Comparison of ENCODE assay signal across 8 cellular contexts in the genomic region with DNA sequence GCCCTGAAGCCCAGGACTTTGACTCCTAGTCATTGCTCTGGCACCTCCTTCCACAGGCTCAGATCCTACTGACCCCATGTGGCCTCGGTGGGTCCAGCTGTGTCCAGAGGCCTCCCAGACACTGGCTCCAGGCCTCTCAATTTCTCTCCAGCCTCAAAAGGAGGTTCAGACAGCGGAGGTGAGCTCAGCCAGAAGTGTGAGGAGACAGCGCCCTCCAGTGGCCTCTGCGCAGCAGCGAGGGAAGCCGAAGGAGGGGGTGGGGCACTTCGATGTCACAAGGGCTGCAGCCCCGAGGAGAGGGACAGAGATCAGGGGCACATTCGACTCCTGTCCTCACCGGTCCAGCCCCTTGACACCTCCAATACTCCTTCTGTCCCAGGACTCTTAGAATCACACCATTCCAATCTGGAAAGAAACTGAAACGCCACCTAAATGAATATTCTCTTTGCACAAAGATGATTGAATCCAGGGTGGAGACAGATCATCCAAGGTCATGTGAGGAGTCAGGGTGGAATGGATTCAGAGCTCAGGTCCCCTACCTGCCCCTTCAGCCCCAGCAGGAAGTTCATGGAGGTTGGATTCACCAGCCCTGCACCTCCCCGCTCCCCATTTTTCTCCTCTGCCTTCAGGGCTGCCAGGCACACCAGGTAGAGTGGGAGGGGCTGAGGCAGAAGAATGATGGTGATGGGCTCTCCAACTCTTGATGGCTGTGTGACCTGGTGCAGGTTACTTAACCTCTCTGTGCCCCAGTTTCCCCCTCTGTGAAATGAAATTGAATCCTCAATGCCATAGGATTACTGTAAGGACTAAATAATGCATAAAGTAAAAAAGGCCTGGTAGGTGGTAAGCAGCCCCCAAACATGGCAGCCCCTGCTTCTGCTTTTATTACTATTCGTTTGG. TPM values are rescaled to one million over a fixed set of nuclear protein-coding genes. Genes with fewer than 3 reads are reported as not detected.
A peak's percentile ranks its signal among the peaks of the same experiment; 100 is the strongest.
DNase-seq lines count a peak whose midpoint lies in the region; ATAC-seq and TF ChIP-seq lines count a peak whose summit lies in the region.

No MANE protein-coding gene starts in this region.

- no peaks in the 10 kb centered on the region for H3K4me1 Mint-ChIP-seq in activated T-helper 17 cell treated with anti-CD3 and anti-CD28 coated beads, Interleukin-2, amount 50 U/mL, for 72 hours

- H3K27me3 ChIP-seq in DOHH2 (ENCODE audit: control insufficient read depth, low read length) = peaks cover 3% of the 10 kb centered on the region; the same call in 1 of the 2 replicates
- peaks cover 18% of the 10 kb centered on the region for H3K27me3 ChIP-seq in MM.1S (replicated peaks; ENCODE audit: insufficient read depth, low read length)
- no peaks in the 10 kb centered on the region for H3K27me3 ChIP-seq in RWPE2 (ENCODE audit: insufficient read depth, poor library complexity, severe bottlenecking)
- no peaks in the 10 kb centered on the region for H3K27me3 ChIP-seq in ovary
- no peaks in the 10 kb centered on the region for H3K27me3 ChIP-seq in thyroid gland

- no peaks in the 10 kb centered on the region for H3K9me3 Mint-ChIP-seq in activated T-helper 17 cell treated with anti-CD3 and anti-CD28 coated beads, Interleukin-2, amount 50 U/mL, for 72 hours

- H4K20me1 ChIP-seq in DOHH2 (ENCODE audit: control insufficient read depth, insufficient read depth, low read depth, low read length) (no peaks in the 10 kb centered on the region), MM.1S (ENCODE audit: insufficient read depth, low read length) (no peaks in the 10 kb centered on the region)

- ATAC-seq in RWPE2 (ENCODE audit: low read depth) (peak; percentile 58), GM18511 (IDR thresholded peaks at IDR 0.05; ENCODE audit: unreplicated experiment) (no peak)
- peak; percentile 87 for ATAC-seq in activated T-helper 17 cell treated with anti-CD3 and anti-CD28 coated beads, Interleukin-2, amount 50 U/mL, for 72 hours (replicated peaks)

- no peaks in the 10 kb centered on the region for H3K9me2 ChIP-seq in DOHH2 (replicated peaks; ENCODE audit: control insufficient read depth, low read length)
- no peaks in the 10 kb centered on the region for H3K9me2 ChIP-seq in MM.1S (replicated peaks; ENCODE audit: insufficient read depth, low read length)

- H3K36me3 Mint-ChIP-seq in activated T-helper 17 cell treated with anti-CD3 and anti-CD28 coated beads, Interleukin-2, amount 50 U/mL, for 72 hours (ENCODE audit: low read depth) = no peaks in the 10 kb centered on the region

- H3K4me1 ChIP-seq in DOHH2 (ENCODE audit: control insufficient read depth, low read length) (no peaks in the 10 kb centered on the region), MM.1S (ENCODE audit: low read length) (peaks cover 22% of the 10 kb centered on the region), RWPE2 (ENCODE audit: insufficient read depth, poor library complexity, severe bottlenecking) (peaks cover 8% of the 10 kb centered on the region), ovary (ENCODE audit: insufficient read depth) (no peaks in the 10 kb centered on the region), thyroid gland (peaks cover 19 to 27% of the 10 kb centered on the region in 2 donors)

- H3F3A ChIP-seq in DOHH2 (ENCODE audit: control insufficient read depth, insufficient read depth) (no peaks in the 10 kb centered on the region), MM.1S (ENCODE audit: insufficient read depth, low read length) (peaks cover 13% of the 10 kb centered on the region)

- WGBS in ovary, 3 donors = 14 to 16% (median 16%) methylated on average over 13 of the region's 13 CpGs
- 19 to 21% methylated on average over 10 to 13 of the region's 13 CpGs for WGBS in thyroid gland, 2 donors

- H2AFZ ChIP-seq in MM.1S (ENCODE audit: low read length) = no peak overlapping the region

- H3K4me2 ChIP-seq in DOHH2 (ENCODE audit: low read length) (no peak overlapping the region), MM.1S (ENCODE audit: low read depth, low read length) (peak overlapping the region; percentile 37; the same call in 1 of the 2 replicates)

- H3K27me3 Mint-ChIP-seq in activated T-helper 17 cell treated with anti-CD3 and anti-CD28 coated beads, Interleukin-2, amount 50 U/mL, for 72 hours = peaks cover 27% of the 10 kb centered on the region

- no peak overlapping the region for H3K9ac ChIP-seq in MM.1S (ENCODE audit: low read length)

- H3K79me2 ChIP-seq in DOHH2 (ENCODE audit: control insufficient read depth, low read length) = no peaks in the 10 kb centered on the region
- no peaks in the 10 kb centered on the region for H3K79me2 ChIP-seq in MM.1S (ENCODE audit: low read length)

- H3K27ac ChIP-seq in DOHH2 (ENCODE audit: low read depth, low read length) = no peak overlapping the region
- H3K27ac ChIP-seq in MM.1S (ENCODE audit: low read length) = no peak overlapping the region
- H3K27ac ChIP-seq in RWPE2 (ENCODE audit: poor library complexity, severe bottlenecking) = no peak overlapping the region
- H3K27ac ChIP-seq in ovary = no peak overlapping the region
- H3K27ac ChIP-seq in thyroid gland = peak overlapping the region in 1 of 3 donors; percentile 98

- no peaks in the 10 kb centered on the region for H3K9me3 ChIP-seq in DOHH2 (ENCODE audit: control insufficient read depth, insufficient read depth, low read length)
- H3K9me3 ChIP-seq in MM.1S (replicated peaks; ENCODE audit: insufficient read depth, low read length) = no peaks in the 10 kb centered on the region
- no peaks in the 10 kb centered on the region for H3K9me3 ChIP-seq in RWPE2 (ENCODE audit: severe bottlenecking)
- no peaks in the 10 kb centered on the region for H3K9me3 ChIP-seq in ovary
- no peaks in the 10 kb centered on the region for H3K9me3 ChIP-seq in thyroid gland

- no peaks in the 10 kb centered on the region for H3K36me3 ChIP-seq in DOHH2 (ENCODE audit: control insufficient read depth, low read length)
- H3K36me3 ChIP-seq in MM.1S (replicated peaks; ENCODE audit: insufficient read depth, low read length) = no peaks in the 10 kb centered on the region
- no peaks in the 10 kb centered on the region for H3K36me3 ChIP-seq in RWPE2 (ENCODE audit: low read depth)
- no peaks in the 10 kb centered on the region for H3K36me3 ChIP-seq in ovary
- no peaks in the 10 kb centered on the region for H3K36me3 ChIP-seq in thyroid gland

- TF ChIP-seq EP300 in ovary (IDR thresholded peaks at IDR 0.05) = no peak

- TF ChIP-seq CTCF in DOHH2 (IDR thresholded peaks at IDR 0.05; ENCODE audit: low read depth, low read length, poor library complexity, severe bottlenecking) (peak; percentile 96), MM.1S (IDR thresholded peaks at IDR 0.05; ENCODE audit: low read length) (peak; percentile 94), RWPE2 (IDR thresholded peaks at IDR 0.05; ENCODE audit: poor library complexity, severe bottlenecking) (peak; percentile 87), ovary (IDR thresholded peaks at IDR 0.05) (peak; percentile 73 to 94 (median 75)), thyroid gland (IDR thresholded peaks at IDR 0.05) (peak; percentile 59 to 97 (median 94))

- intact Hi-C loops in ovary (cut with DNase I) (loop anchor here in 3 of 4 donors (2.0 to 10.0 kb wide), 3 partner anchors 142 to 312 kb away; no protein-coding TSS in a partner anchor), thyroid gland (cut with DNase I) (loop anchor here (2.0 to 10.0 kb wide), 2 partner anchors 284 to 312 kb away; no protein-coding TSS in a partner anchor)

- TF ChIP-seq POLR2A in ovary (IDR thresholded peaks at IDR 0.05) (no peak), thyroid gland (IDR thresholded peaks at IDR 0.05) (no peak)

- H3K27ac Mint-ChIP-seq in activated T-helper 17 cell treated with anti-CD3 and anti-CD28 coated beads, Interleukin-2, amount 50 U/mL, for 72 hours = no peak overlapping the region

- H3K4me3 ChIP-seq in DOHH2 (ENCODE audit: low read length) (no peak overlapping the region), MM.1S (ENCODE audit: low read length) (no peak overlapping the region), RWPE2 (ENCODE audit: severe bottlenecking) (no peak overlapping the region), ovary (no peak overlapping the region), thyroid gland (replicated peaks in 1 of 3) (no peak overlapping the region)

- DNase-seq in MM.1S = peak; percentile 72
- no peak for DNase-seq in RWPE2 (ENCODE audit: low spot score)
- peak; percentile 51 for DNase-seq in foreskin melanocyte
- peak; percentile 70 to 88 (median 80) for DNase-seq in ovary
- peak; percentile 75 to 80 for DNase-seq in thyroid gland

- no peak overlapping the region for H3K4me3 Mint-ChIP-seq in activated T-helper 17 cell treated with anti-CD3 and anti-CD28 coated beads, Interleukin-2, amount 50 U/mL, for 72 hours

RNA-seq across cellular contexts. Expression of a gene that starts 34.8 kb away (rescaled TPM):
- 10 to 100 TPM; 20.4 to 21.4 TPM for total RNA-seq in activated T-helper 17 cell treated with anti-CD3 and anti-CD28 coated beads, Interleukin-2, amount 50 U/mL, for 72 hours
- total RNA-seq in ovary = 10 to 100 TPM; 11.6 to 26.0 (median 22.9) TPM
- 10 to 100 TPM in 1 of 2 donors, 1 to 10 TPM in 1; 8.3 to 19.1 TPM for polyA plus RNA-seq in ovary
- 10 to 100 TPM; 18.7 to 30.1 (median 23.8) TPM for total RNA-seq in thyroid gland
